Comparison of ENCODE assay signal across 36 cellular contexts in genomic region chr19:33978286-33978685, GRCh38.
"Had no signal": no experiment of that assay in that cellular context is flagged by ENCODE, and none has a peak within 500 bp of the region (broad histone marks: within the 10 kb centered on the region; RNA-seq: fewer than 3 reads in every experiment).

No MANE protein-coding gene starts in this region.

- H3K27ac Mint-ChIP-seq: activated naive CD4-positive, alpha-beta T cell treated with anti-CD3 and anti-CD28 coated beads for 36 hours; activated naive CD4-positive, alpha-beta T cell treated with anti-CD3 and anti-CD28 coated beads, Interleukin-2, amount 10 ng/mL, durations not matched to agents 7 days and 5 days; activated naive CD4-positive, alpha-beta T cell treated with anti-CD3 and anti-CD28 coated beads, Interleukin-2, amount 50 U/mL, for 24 hours; activated naive CD4-positive, alpha-beta T cell treated with anti-CD3 and anti-CD28 coated beads, Interleukin-2, amount 50 U/mL, for 72 hours; activated naive CD8-positive, alpha-beta T cell; activated naive CD8-positive, alpha-beta T cell treated with anti-CD3 and anti-CD28 coated beads for 36 hours; activated naive CD8-positive, alpha-beta T cell treated with anti-CD3 and anti-CD28 coated beads, Interleukin-2, amount 10 ng/mL, durations not matched to agents 7 days and 5 days; activated naive CD8-positive, alpha-beta T cell treated with anti-CD3 and anti-CD28 coated beads, Interleukin-2, amount 50 U/mL, for 24 hours; activated T-cell treated with anti-CD3 and anti-CD28 coated beads, Interleukin-2, amount 50 U/mL, for 24 hours; activated T-cell treated with anti-CD3 and anti-CD28 coated beads, Interleukin-2, amount 50 U/mL, for 72 hours; activated T-helper 1 cell treated with anti-CD3 and anti-CD28 coated beads, Interleukin-12 subunit alpha, Interleukin-12 subunit beta, Interleukin-2, Interleukin-4 antibody, amounts not matched to agents 30 ng/mL and 10 ng/mL and 1 ng/mL, durations not matched to agents 14 hours and 24 hours and 36 hours; activated T-helper 17 cell treated with anti-CD3 and anti-CD28 coated beads, Interleukin-2, amount 50 U/mL, for 72 hours; activated T-helper 2 cell treated with anti-CD3 and anti-CD28 coated beads, Interferon-gamma antibody, Interleukin-2, Interleukin-4, amounts not matched to agents 10 μg/mL and 5 μg/mL and 100 μg/mL, durations not matched to agents 14 hours and 24 hours and 36 hours; brain had no signal

- ATAC-seq: activated naive CD4-positive, alpha-beta T cell treated with anti-CD3 and anti-CD28 coated beads, Interleukin-2, amount 50 U/mL, for 72 hours; activated naive CD8-positive, alpha-beta T cell treated with anti-CD3 and anti-CD28 coated beads, Interleukin-2, amount 50 U/mL, for 24 hours; activated T-cell treated with anti-CD3 and anti-CD28 coated beads, Interleukin-2, amount 50 U/mL, for 4 hours; activated T-cell treated with anti-CD3 and anti-CD28 coated beads, Interleukin-2, amount 50 U/mL, for 72 hours; activated T-helper 17 cell treated with anti-CD3 and anti-CD28 coated beads, Interleukin-2, amount 50 U/mL, for 72 hours; body of pancreas had no signal

- H3K36me3 Mint-ChIP-seq: activated naive CD4-positive, alpha-beta T cell treated with anti-CD3 and anti-CD28 coated beads, Interleukin-2, amount 10 ng/mL, durations not matched to agents 7 days and 5 days; activated naive CD4-positive, alpha-beta T cell treated with anti-CD3 and anti-CD28 coated beads, Interleukin-2, amount 50 U/mL, for 24 hours; activated naive CD4-positive, alpha-beta T cell treated with anti-CD3 and anti-CD28 coated beads, Interleukin-2, amount 50 U/mL, for 72 hours; activated naive CD8-positive, alpha-beta T cell; activated naive CD8-positive, alpha-beta T cell treated with anti-CD3 and anti-CD28 coated beads, Interleukin-2, amount 10 ng/mL, durations not matched to agents 7 days and 5 days; brain had no signal

- H3K27ac ChIP-seq: adrenal gland, body of pancreas, brain microvascular endothelial cell, breast epithelium, cardiac muscle cell had no signal

- H3K27me3 ChIP-seq: adrenal gland, body of pancreas, brain microvascular endothelial cell, cardiac muscle cell had no signal

- H3K4me3 ChIP-seq: adrenal gland, body of pancreas, breast epithelium, cardiac muscle cell had no signal

- H3K4me1 ChIP-seq: adrenal gland, body of pancreas, breast epithelium had no signal

- H3K36me3 ChIP-seq: adrenal gland, brain microvascular endothelial cell, breast epithelium, cardiac muscle cell had no signal

- H3K4me1 Mint-ChIP-seq: activated naive CD4-positive, alpha-beta T cell treated with anti-CD3 and anti-CD28 coated beads, Interleukin-2, amount 10 ng/mL, durations not matched to agents 7 days and 5 days; activated naive CD4-positive, alpha-beta T cell treated with anti-CD3 and anti-CD28 coated beads, Interleukin-2, amount 50 U/mL, for 24 hours; activated naive CD8-positive, alpha-beta T cell treated with anti-CD3 and anti-CD28 coated beads for 36 hours; activated naive CD8-positive, alpha-beta T cell treated with anti-CD3 and anti-CD28 coated beads, Interleukin-2, amount 10 ng/mL, durations not matched to agents 7 days and 5 days; activated naive CD8-positive, alpha-beta T cell treated with anti-CD3 and anti-CD28 coated beads, Interleukin-2, amount 50 U/mL, for 24 hours; activated T-helper 17 cell treated with anti-CD3 and anti-CD28 coated beads, Interleukin-2, amount 50 U/mL, for 72 hours; brain; central memory CD8-positive, alpha-beta T cell had no signal

- DNase-seq: activated effector memory CD4-positive, alpha-beta T cell treated with anti-CD3 and anti-CD28 coated beads, Interleukin-2, amount 50 U/mL, for 16 hours; activated effector memory CD4-positive, alpha-beta T cell treated with Interleukin-2 at 50 U/mL for 16 hours; activated gamma-delta T cell; activated gamma-delta T cell treated with Interleukin-2 at 50 U/mL for 16 hours; activated naive CD4-positive, alpha-beta T cell; activated naive CD4-positive, alpha-beta T cell treated with anti-CD3 and anti-CD28 coated beads for 36 hours; activated naive CD4-positive, alpha-beta T cell treated with anti-CD3 and anti-CD28 coated beads, Interleukin-2, amount 10 ng/mL, durations not matched to agents 7 days and 5 days; activated naive CD4-positive, alpha-beta T cell treated with anti-CD3 and anti-CD28 coated beads, Interleukin-2, amount 50 U/mL, for 16 hours; activated naive CD4-positive, alpha-beta T cell treated with Interleukin-2 at 50 U/mL for 16 hours; activated naive CD8-positive, alpha-beta T cell treated with anti-CD3 and anti-CD28 coated beads for 36 hours; activated naive CD8-positive, alpha-beta T cell treated with anti-CD3 and anti-CD28 coated beads, Interleukin-2, amount 10 ng/mL, durations not matched to agents 7 days and 5 days; activated naive CD8-positive, alpha-beta T cell treated with anti-CD3 and anti-CD28 coated beads, Interleukin-2, amount 50 U/mL, for 24 hours; activated T-cell treated with anti-CD3 and anti-CD28 coated beads, Interleukin-2, amount 50 U/mL, for 24 hours; activated T-cell treated with anti-CD3 and anti-CD28 coated beads, Interleukin-2, amount 50 U/mL, for 4 hours; activated T-cell treated with anti-CD3 and anti-CD28 coated beads, Interleukin-2, amount 50 U/mL, for 48 hours; activated T-cell treated with anti-CD3 and anti-CD28 coated beads, Interleukin-2, amount 50 U/mL, for 72 hours; adrenal gland; amniotic stem cell; amygdala; anterior cingulate cortex; aorta; body of pancreas; brain microvascular endothelial cell; caudate nucleus; central memory CD4-positive, alpha-beta T cell; cerebellar nuclear complex had no signal

- H3K9me3 Mint-ChIP-seq: activated naive CD4-positive, alpha-beta T cell treated with anti-CD3 and anti-CD28 coated beads, Interleukin-2, amount 10 ng/mL, durations not matched to agents 7 days and 5 days; activated naive CD4-positive, alpha-beta T cell treated with anti-CD3 and anti-CD28 coated beads, Interleukin-2, amount 50 U/mL, for 72 hours; activated T-cell treated with anti-CD3 and anti-CD28 coated beads, Interleukin-2, amount 50 U/mL, for 24 hours; activated T-helper 1 cell treated with anti-CD3 and anti-CD28 coated beads, Interleukin-12 subunit alpha, Interleukin-12 subunit beta, Interleukin-2, Interleukin-4 antibody, amounts not matched to agents 30 ng/mL and 10 ng/mL and 1 ng/mL, durations not matched to agents 14 hours and 24 hours and 36 hours; activated T-helper 17 cell treated with anti-CD3 and anti-CD28 coated beads, Interleukin-2, amount 50 U/mL, for 72 hours; activated T-helper 2 cell treated with anti-CD3 and anti-CD28 coated beads, Interferon-gamma antibody, Interleukin-2, Interleukin-4, amounts not matched to agents 10 μg/mL and 5 μg/mL and 100 μg/mL, durations not matched to agents 14 hours and 24 hours and 36 hours; central memory CD8-positive, alpha-beta T cell had no signal

- H3K9me3 ChIP-seq: adrenal gland, body of pancreas had no signal

- H3K4me3 Mint-ChIP-seq: activated naive CD4-positive, alpha-beta T cell treated with anti-CD3 and anti-CD28 coated beads for 36 hours; activated naive CD4-positive, alpha-beta T cell treated with anti-CD3 and anti-CD28 coated beads, Interleukin-2, amount 10 ng/mL, durations not matched to agents 7 days and 5 days; activated naive CD4-positive, alpha-beta T cell treated with anti-CD3 and anti-CD28 coated beads, Interleukin-2, amount 50 U/mL, for 24 hours; activated naive CD8-positive, alpha-beta T cell; activated naive CD8-positive, alpha-beta T cell treated with anti-CD3 and anti-CD28 coated beads for 36 hours; activated naive CD8-positive, alpha-beta T cell treated with anti-CD3 and anti-CD28 coated beads, Interleukin-2, amount 10 ng/mL, durations not matched to agents 7 days and 5 days; activated naive CD8-positive, alpha-beta T cell treated with anti-CD3 and anti-CD28 coated beads, Interleukin-2, amount 50 U/mL, for 24 hours; activated T-cell treated with anti-CD3 and anti-CD28 coated beads, Interleukin-2, amount 50 U/mL, for 24 hours; activated T-cell treated with anti-CD3 and anti-CD28 coated beads, Interleukin-2, amount 50 U/mL, for 4 hours; activated T-cell treated with anti-CD3 and anti-CD28 coated beads, Interleukin-2, amount 50 U/mL, for 72 hours; activated T-helper 1 cell treated with anti-CD3 and anti-CD28 coated beads, Interleukin-12 subunit alpha, Interleukin-12 subunit beta, Interleukin-2, Interleukin-4 antibody, amounts not matched to agents 30 ng/mL and 10 ng/mL and 1 ng/mL, durations not matched to agents 14 hours and 24 hours and 36 hours; activated T-helper 17 cell treated with anti-CD3 and anti-CD28 coated beads, Interleukin-2, amount 50 U/mL, for 72 hours; brain; central memory CD8-positive, alpha-beta T cell had no signal
